ENCODE assay signal across 1 cellular context in the genomic region with DNA sequence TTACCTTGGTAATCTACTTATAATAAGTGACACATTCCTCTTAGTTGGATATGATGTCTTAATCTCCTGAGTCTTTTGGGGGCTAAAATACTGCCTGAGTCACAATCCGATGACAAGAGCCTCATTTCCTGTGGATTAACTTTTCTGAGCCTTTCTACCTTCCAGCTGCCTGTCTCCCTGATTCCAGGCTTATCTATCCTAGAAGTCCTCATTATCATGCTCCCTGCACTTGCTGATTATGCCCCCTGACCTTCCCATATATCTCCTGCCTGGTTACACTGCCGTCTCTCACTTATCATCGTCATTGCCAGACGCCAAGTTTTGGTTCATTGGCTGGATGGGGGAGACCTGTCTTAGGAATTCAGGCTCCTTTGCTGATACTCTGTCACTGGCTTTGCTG.
TF ChIP-seq lines count a peak whose summit lies in the region.

No MANE protein-coding gene starts in this region.

TF ChIP-seq in SK-N-SH treated with all-trans-retinoic acid at 6 μM for 48 hours, 23 proteins besides CTCF, POLR2A, EP300 and RAD21 (continued from another document):
- no peak for TF ChIP-seq CSRNP3 (CRISPR knock-in tag; IDR thresholded peaks at IDR 0.05)
